In genomic region chrX:14380044-14380443, GRCh38 we compare ENCODE assay signal across 10 cellular contexts.
"Had no signal": no experiment of that assay in that cellular context is flagged by ENCODE, and none has a peak within 500 bp of the region (broad histone marks: within the 10 kb centered on the region; RNA-seq: fewer than 3 reads in every experiment).

No MANE protein-coding gene starts in this region.

- ATAC-seq: K562 had no signal

- DNase-seq: GM23248, H9, HCEC 1CT, HFFc6, IMR-90, KG1 had no signal

- H3K27ac ChIP-seq: GM23248, HL-60 had no signal

- FAIRE-seq: H1, H54, K562 had no signal

- H3K9ac ChIP-seq: GM23248 had no signal

- H3K4me3 ChIP-seq: GM23248, K562 had no signal

- H2AFZ ChIP-seq: GM23248 had no signal
